7 cellular contexts compared by ENCODE assay signal in the genomic region with DNA sequence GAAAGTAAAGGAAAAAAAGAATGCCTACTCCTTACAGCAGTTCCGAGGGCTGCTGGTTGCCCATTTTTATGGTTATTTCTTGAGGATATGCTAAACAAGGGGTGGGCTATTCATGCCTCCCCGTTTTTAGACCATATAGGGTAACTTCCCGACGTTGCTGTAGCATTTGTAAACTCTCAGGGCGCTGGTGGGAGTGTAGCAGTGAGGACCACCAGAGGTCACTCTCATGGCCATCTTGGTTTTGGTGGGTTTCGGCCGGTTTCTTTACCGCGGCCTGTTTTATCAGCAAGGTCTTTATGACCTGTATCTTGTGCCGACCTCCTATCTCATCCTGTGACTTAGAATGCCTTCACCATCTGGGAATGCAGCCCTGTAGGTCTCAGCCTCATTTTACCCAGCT. TPM values are rescaled to one million over a fixed set of nuclear protein-coding genes. Genes with fewer than 3 reads are reported as not detected.
DNase-seq lines count a peak whose midpoint lies in the region; ATAC-seq and TF ChIP-seq lines count a peak whose summit lies in the region.
"Not testable (repeated sequence)": the region's sequence is repeated elsewhere in the genome, so short reads cannot be mapped to it uniquely, and the experiment has no call there.

No MANE protein-coding gene starts in this region.

- H3K27me3 ChIP-seq in CD8-positive, alpha-beta T cell (ENCODE audit: insufficient read depth, low read length); naive thymus-derived CD4-positive, alpha-beta T cell (ENCODE audit: control insufficient read depth in 2 of 2, insufficient read depth in 2 of 2, low read length in 2 of 2): not testable (repeated sequence)
- peaks cover 0 to 20% (median 18%) of the 10 kb centered on the region in 3 experiments for H3K27me3 ChIP-seq in neuronal stem cell (ENCODE audit: control insufficient read depth in 3 of 3, insufficient read depth in 3 of 3, low read depth in 1 of 3, low read length in 3 of 3)

- peak overlapping the region; percentile 72 for H3K27ac Mint-ChIP-seq in CD8-positive, alpha-beta T cell
- H3K27ac Mint-ChIP-seq in IgD-negative memory B cell, result peak overlapping the region in 1 of 3 donors; percentile 73
- not testable (repeated sequence) for H3K27ac Mint-ChIP-seq in activated CD4-positive, alpha-beta T cell treated with anti-CD3 and anti-CD28 coated beads for 36 hours; activated naive CD8-positive, alpha-beta T cell; endothelial cell (ENCODE audit: unreplicated experiment)
- H3K27ac Mint-ChIP-seq in naive thymus-derived CD4-positive, alpha-beta T cell, result peak overlapping the region in 8 of 9 donors; percentile 45 to 80 (median 62)

- CTCF ChIA-PET in CD8-positive, alpha-beta T cell (lab: Charles Lee), result interaction anchor here (1.8 kb wide), 1 partner anchor 80 kb away, joined by 8 read pairs; no protein-coding TSS in a partner anchor
- CTCF ChIA-PET in activated CD4-positive, alpha-beta T cell treated with anti-CD3 and anti-CD28 coated beads for 36 hours (lab: Charles Lee), result interaction anchor here (1.6 kb wide), 1 partner anchor 80 kb away, joined by 7 read pairs; no protein-coding TSS in a partner anchor
- CTCF ChIA-PET in naive thymus-derived CD4-positive, alpha-beta T cell (lab: Charles Lee), result not testable (repeated sequence)

- not testable (repeated sequence) for H2BK15ac ChIP-seq in neuronal stem cell (ENCODE audit: low read length)

- POLR2A ChIA-PET in CD8-positive, alpha-beta T cell (lab: Charles Lee); activated CD4-positive, alpha-beta T cell treated with anti-CD3 and anti-CD28 coated beads for 36 hours (lab: Charles Lee): not testable (repeated sequence)
- POLR2A ChIA-PET in naive thymus-derived CD4-positive, alpha-beta T cell (lab: Charles Lee), result interaction anchor here (1.0 to 3.4 kb wide), 4 partner anchors 46 to 80 kb away, joined by 3 to 16 read pairs (median 8); no protein-coding TSS in a partner anchor

- not testable (repeated sequence) for H3K79me1 ChIP-seq in neuronal stem cell (ENCODE audit: low read depth, low read length)

- not testable (repeated sequence) for H2BK120ac ChIP-seq in neuronal stem cell (ENCODE audit: low read depth, low read length)

- ATAC-seq in CD8-positive, alpha-beta T cell; activated CD4-positive, alpha-beta T cell treated with anti-CD3 and anti-CD28 coated beads for 36 hours; naive thymus-derived CD4-positive, alpha-beta T cell: not testable (repeated sequence)

- H3K9ac ChIP-seq in neuronal stem cell (ENCODE audit: low read depth, low read length, poor library complexity), result not testable (repeated sequence)

- not testable (repeated sequence) for H2BK5ac ChIP-seq in neuronal stem cell (ENCODE audit: low read length)

- H4K8ac ChIP-seq in neuronal stem cell (ENCODE audit: low read depth, low read length), result not testable (repeated sequence)

- H3K14ac ChIP-seq in neuronal stem cell (ENCODE audit: low read length), result not testable (repeated sequence)

- not testable (repeated sequence) for H2BK12ac ChIP-seq in neuronal stem cell (ENCODE audit: low read length)

- not testable (repeated sequence) for H3K9me3 ChIP-seq in CD8-positive, alpha-beta T cell (ENCODE audit: low read length); naive thymus-derived CD4-positive, alpha-beta T cell (ENCODE audit: control insufficient read depth in 2 of 3, low read length in 3 of 3); neuronal stem cell (replicated peaks in 1 of 2; ENCODE audit: control insufficient read depth in 2 of 2, insufficient read depth in 1 of 2, low read depth in 1 of 2, low read length in 2 of 2)

- not testable (repeated sequence) for DNase-seq in CD8-positive, alpha-beta T cell; activated CD4-positive, alpha-beta T cell treated with anti-CD3 and anti-CD28 coated beads for 36 hours; endothelial cell (ENCODE audit: low spot score); naive thymus-derived CD4-positive, alpha-beta T cell; neuronal stem cell (ENCODE audit: low spot score)

- intact Hi-C loops in CD8-positive, alpha-beta T cell (cut with DNase I, micrococcal nuclease); activated CD4-positive, alpha-beta T cell treated with anti-CD3 and anti-CD28 coated beads for 36 hours (cut with DNase I, micrococcal nuclease); naive thymus-derived CD4-positive, alpha-beta T cell (cut with micrococcal nuclease): not testable (repeated sequence)

- not testable (repeated sequence) for H3K23ac ChIP-seq in neuronal stem cell (ENCODE audit: low read depth, low read length, poor library complexity)

- peak overlapping the region; percentile 72 for H3K4ac ChIP-seq in neuronal stem cell (ENCODE audit: low read length)

- not testable (repeated sequence) for H3K27me3 Mint-ChIP-seq in CD8-positive, alpha-beta T cell (ENCODE audit: low read depth); IgD-negative memory B cell; activated CD4-positive, alpha-beta T cell treated with anti-CD3 and anti-CD28 coated beads for 36 hours; activated naive CD8-positive, alpha-beta T cell
- H3K27me3 Mint-ChIP-seq in endothelial cell (ENCODE audit: unreplicated experiment), result peaks cover 14% of the 10 kb centered on the region
- H3K27me3 Mint-ChIP-seq in naive thymus-derived CD4-positive, alpha-beta T cell, result peaks cover 0 to 13% (median 0%) of the 10 kb centered on the region in 5 donors

- H3K18ac ChIP-seq in neuronal stem cell (ENCODE audit: low read length), result not testable (repeated sequence)

- not testable (repeated sequence) for H2AK5ac ChIP-seq in neuronal stem cell (ENCODE audit: low read depth, low read length)

- TF ChIP-seq CTCF in CD8-positive, alpha-beta T cell (IDR thresholded peaks at IDR 0.05); endothelial cell (IDR thresholded peaks at IDR 0.05; ENCODE audit: unreplicated experiment): not testable (repeated sequence)

- not testable (repeated sequence) for H3K36me3 Mint-ChIP-seq in CD8-positive, alpha-beta T cell; IgD-negative memory B cell; activated CD4-positive, alpha-beta T cell treated with anti-CD3 and anti-CD28 coated beads for 36 hours (ENCODE audit: low read depth); activated naive CD8-positive, alpha-beta T cell; endothelial cell (ENCODE audit: low read depth, unreplicated experiment); naive thymus-derived CD4-positive, alpha-beta T cell

- H3K9me3 Mint-ChIP-seq in CD8-positive, alpha-beta T cell; IgD-negative memory B cell; activated CD4-positive, alpha-beta T cell treated with anti-CD3 and anti-CD28 coated beads for 36 hours (ENCODE audit: low read depth); activated naive CD8-positive, alpha-beta T cell (ENCODE audit: low read depth); endothelial cell (ENCODE audit: unreplicated experiment); naive thymus-derived CD4-positive, alpha-beta T cell: not testable (repeated sequence)

- not testable (repeated sequence) for H3K4me3 ChIP-seq in CD8-positive, alpha-beta T cell (ENCODE audit: low read depth, low read length); naive thymus-derived CD4-positive, alpha-beta T cell (ENCODE audit: low read length); neuronal stem cell (ENCODE audit: low read length in 2 of 2)

- no CpG with 5 or more reads among the region's 10 CpGs for WGBS in neuronal stem cell (ENCODE audit: extremely low coverage in 2 of 2, insufficient read length in 2 of 2, insufficient replicate concordance in 1 of 2), 2 donors

- H3K4me2 ChIP-seq in neuronal stem cell (ENCODE audit: insufficient read depth, low read length, poor library complexity, severe bottlenecking), result not testable (repeated sequence)

- peak overlapping the region; percentile 68 for H2AFZ ChIP-seq in neuronal stem cell (ENCODE audit: low read length)

- peaks cover 34% of the 10 kb centered on the region for H3K4me1 Mint-ChIP-seq in CD8-positive, alpha-beta T cell (ENCODE audit: low read depth)
- not testable (repeated sequence) for H3K4me1 Mint-ChIP-seq in IgD-negative memory B cell; endothelial cell (ENCODE audit: unreplicated experiment)
- H3K4me1 Mint-ChIP-seq in activated CD4-positive, alpha-beta T cell treated with anti-CD3 and anti-CD28 coated beads for 36 hours, result peaks cover 18% of the 10 kb centered on the region
- peaks cover 39% of the 10 kb centered on the region for H3K4me1 Mint-ChIP-seq in activated naive CD8-positive, alpha-beta T cell (ENCODE audit: low read depth)
- peaks cover 12 to 31% (median 23%) of the 10 kb centered on the region in 7 donors for H3K4me1 Mint-ChIP-seq in naive thymus-derived CD4-positive, alpha-beta T cell

- not testable (repeated sequence) for H4K91ac ChIP-seq in neuronal stem cell (ENCODE audit: low read depth, low read length, poor library complexity)

- not testable (repeated sequence) for H3K36me3 ChIP-seq in CD8-positive, alpha-beta T cell (ENCODE audit: insufficient read depth, low read length); naive thymus-derived CD4-positive, alpha-beta T cell (ENCODE audit: control insufficient read depth in 2 of 3, insufficient read depth in 3 of 3, low read length in 3 of 3); neuronal stem cell (replicated peaks in 1 of 2; ENCODE audit: control insufficient read depth in 2 of 2, insufficient read depth in 2 of 2, low read length in 2 of 2)

- peak overlapping the region; percentile 44 for H3K4me3 Mint-ChIP-seq in CD8-positive, alpha-beta T cell
- H3K4me3 Mint-ChIP-seq in IgD-negative memory B cell, result peak overlapping the region; percentile 4 to 87 (median 68)
- peak overlapping the region; percentile 15 for H3K4me3 Mint-ChIP-seq in activated CD4-positive, alpha-beta T cell treated with anti-CD3 and anti-CD28 coated beads for 36 hours
- H3K4me3 Mint-ChIP-seq in activated naive CD8-positive, alpha-beta T cell, result peak overlapping the region; percentile 70
- peak overlapping the region; percentile 79 for H3K4me3 Mint-ChIP-seq in endothelial cell (ENCODE audit: unreplicated experiment)
- H3K4me3 Mint-ChIP-seq in naive thymus-derived CD4-positive, alpha-beta T cell, result peak overlapping the region in 8 of 10 donors; percentile 47 to 88 (median 65)

- H3K4me1 ChIP-seq in CD8-positive, alpha-beta T cell (ENCODE audit: insufficient read depth, low read length), result peaks cover 48% of the 10 kb centered on the region
- peaks cover 0 to 23% of the 10 kb centered on the region in 2 donors for H3K4me1 ChIP-seq in naive thymus-derived CD4-positive, alpha-beta T cell (ENCODE audit: control insufficient read depth in 2 of 2, insufficient read depth in 2 of 2, low read length in 2 of 2)
- H3K4me1 ChIP-seq in neuronal stem cell (ENCODE audit: control insufficient read depth in 2 of 2, insufficient read depth in 1 of 2, low read depth in 1 of 2, low read length in 2 of 2), result not testable (repeated sequence)

- not testable (repeated sequence) for H3K27ac ChIP-seq in CD8-positive, alpha-beta T cell (ENCODE audit: low read depth, low read length); naive thymus-derived CD4-positive, alpha-beta T cell (ENCODE audit: low read depth, low read length); neuronal stem cell (replicated peaks; ENCODE audit: low read length)

RNA-seq across cellular contexts. Expression of a gene that starts 46.7 kb away (rescaled TPM):
- 10 to 100 TPM; 25.4 to 25.9 TPM for total RNA-seq in CD8-positive, alpha-beta T cell
- 2.1 TPM for polyA plus RNA-seq in IgD-negative memory B cell
- 10 to 100 TPM; 31.0 to 31.8 TPM for total RNA-seq in activated CD4-positive, alpha-beta T cell treated with anti-CD3 and anti-CD28 coated beads for 36 hours
- 117 TPM for total RNA-seq in endothelial cell (ENCODE audit: unreplicated experiment)
- total RNA-seq in naive thymus-derived CD4-positive, alpha-beta T cell, result 100 to 1,000 TPM in 1 of 5 experiments, 10 to 100 TPM in 4; 53.9 to 180 (median 59.2) TPM
- 10 to 100 TPM; 38.8 to 43.9 TPM for polyA plus RNA-seq in naive thymus-derived CD4-positive, alpha-beta T cell
- polyA plus RNA-seq in neuronal stem cell (2013, experiment 1 of 2), result 16.8 TPM
- 18.1 TPM for polyA plus RNA-seq in neuronal stem cell (2013, experiment 2 of 2)

Comparison
In these comparisons a context has a peak if more than half of its experiments do, and no peak if none do; other contexts are left out.
1. H3K4me3 Mint-ChIP-seq: peak in every context shown above with its lines; median percentile 79 in endothelial cell; 70 in activated naive CD8-positive, alpha-beta T cell; 68 in IgD-negative memory B cell; 65 in naive thymus-derived CD4-positive, alpha-beta T cell; 44 in CD8-positive, alpha-beta T cell; 15 in activated CD4-positive, alpha-beta T cell treated with anti-CD3 and anti-CD28 coated beads for 36 hours.